ENCODE assay signal across 20 cellular contexts in genomic region chr15:99987119-99987506, GRCh38.
"Had no signal": no experiment of that assay in that cellular context is flagged by ENCODE, and none has a peak within 500 bp of the region (broad histone marks: within the 10 kb centered on the region; RNA-seq: fewer than 3 reads in every experiment).

No MANE protein-coding gene starts in this region.

- H3K4me1 ChIP-seq: psoas muscle had no signal

- H3K4me3 Mint-ChIP-seq: activated CD4-positive, alpha-beta memory T cell treated with anti-CD3 and anti-CD28 coated beads for 36 hours; activated naive CD4-positive, alpha-beta T cell treated with anti-CD3 and anti-CD28 coated beads, Interleukin-2, amount 10 ng/mL, durations not matched to agents 7 days and 5 days; endodermal cell; memory B cell; naive B cell; T-helper 17 cell had no signal

- H3K9me3 ChIP-seq: gastroesophageal sphincter, ovary, psoas muscle, thyroid gland had no signal

- DNase-seq: activated CD4-positive, alpha-beta memory T cell treated with anti-CD3 and anti-CD28 coated beads for 36 hours; activated CD4-positive, alpha-beta T cell treated with anti-CD3 and anti-CD28 coated beads for 48 hours; activated effector memory CD4-positive, alpha-beta T cell treated with Interleukin-2 at 50 U/mL for 16 hours; activated naive CD4-positive, alpha-beta T cell treated with anti-CD3 and anti-CD28 coated beads, Interleukin-2, amount 10 ng/mL, durations not matched to agents 7 days and 5 days; activated T-cell treated with anti-CD3 and anti-CD28 coated beads, Interleukin-2, amount 50 U/mL, for 48 hours; central memory CD4-positive, alpha-beta T cell; endodermal cell; left ventricle myocardium superior; naive B cell; right cardiac atrium; stimulated activated CD4-positive, alpha-beta T cell treated with anti-CD3 and anti-CD28 coated beads, Interleukin-4, amount 100 ng/mL, for 24 hours; stimulated activated naive CD4-positive, alpha-beta T cell treated with Interleukin-2 at 50 U/mL for 16 hours; SW 1271; T-helper 17 cell; thyroid gland had no signal

- ATAC-seq: gastroesophageal sphincter, left ventricle myocardium superior, psoas muscle, right cardiac atrium, T-helper 17 cell had no signal

- H3K36me3 Mint-ChIP-seq: activated naive CD4-positive, alpha-beta T cell treated with anti-CD3 and anti-CD28 coated beads, Interleukin-2, amount 10 ng/mL, durations not matched to agents 7 days and 5 days; memory B cell; naive B cell had no signal

- H3K4me3 ChIP-seq: gastroesophageal sphincter, ovary, psoas muscle, thyroid gland had no signal

- H3K36me3 ChIP-seq: ovary, thyroid gland had no signal

- H3K27ac Mint-ChIP-seq: activated CD4-positive, alpha-beta memory T cell treated with anti-CD3 and anti-CD28 coated beads for 36 hours; activated naive CD4-positive, alpha-beta T cell treated with anti-CD3 and anti-CD28 coated beads, Interleukin-2, amount 10 ng/mL, durations not matched to agents 7 days and 5 days; memory B cell; T-helper 17 cell had no signal

- H3K27ac ChIP-seq: gastroesophageal sphincter, ovary, psoas muscle, thyroid gland had no signal

- H3K27me3 ChIP-seq: gastroesophageal sphincter, ovary, thyroid gland had no signal

- FAIRE-seq: colon had no signal

- H3K4me1 Mint-ChIP-seq: activated naive CD4-positive, alpha-beta T cell treated with anti-CD3 and anti-CD28 coated beads, Interleukin-2, amount 10 ng/mL, durations not matched to agents 7 days and 5 days; memory B cell; naive B cell; T-helper 17 cell had no signal

- H3K27me3 Mint-ChIP-seq: activated CD4-positive, alpha-beta memory T cell treated with anti-CD3 and anti-CD28 coated beads for 36 hours had no signal
